8 cellular contexts compared by ENCODE assay signal in genomic region chr9:72871685-72872084, GRCh38.
DNase-seq lines count a peak whose midpoint lies in the region; ATAC-seq and TF ChIP-seq lines count a peak whose summit lies in the region.

No MANE protein-coding gene starts in this region.

- H3K18ac ChIP-seq in mesenchymal stem cell (ENCODE audit: low read depth in 1 of 2, low read length in 2 of 2) = no peak overlapping the region

- no peak overlapping the region for H3K4ac ChIP-seq in mesenchymal stem cell (ENCODE audit: low read depth in 1 of 2, low read length in 2 of 2)

- H3K4me1 ChIP-seq in breast epithelium = no peaks in the 10 kb centered on the region
- H3K4me1 ChIP-seq in mesenchymal stem cell (ENCODE audit: control insufficient read depth, insufficient read depth, low read depth, low read length) = no peaks in the 10 kb centered on the region
- peaks cover 0 to 5% of the 10 kb centered on the region in 2 donors for H3K4me1 ChIP-seq in uterus

- intact Hi-C loops in breast epithelium (cut with DNase I; ENCODE audit: low total_unique reads) = no loop called here
- intact Hi-C loops in uterus (cut with DNase I; ENCODE audit: low total_unique reads) = no loop called here

- peaks cover 7% of the 10 kb centered on the region for H3K27me3 Mint-ChIP-seq in nephron progenitor cell (ENCODE audit: low read depth, poor library complexity)

- ATAC-seq in GM21737 (IDR thresholded peaks at IDR 0.05; ENCODE audit: unreplicated experiment) = no peak

- no peak overlapping the region for H2BK15ac ChIP-seq in mesenchymal stem cell (ENCODE audit: low read depth, poor library complexity, severe bottlenecking)

- H3K4me3 Mint-ChIP-seq in nephron progenitor cell = no peak overlapping the region

- no peak overlapping the region for H2BK120ac ChIP-seq in mesenchymal stem cell (ENCODE audit: low read depth, low read length)

- no peak overlapping the region for H3K4me2 ChIP-seq in mesenchymal stem cell (ENCODE audit: low read length, poor library complexity, severe bottlenecking)

- TF ChIP-seq CTCF in AG10803 (conservative IDR thresholded peaks at IDR 0.05; ENCODE audit: low read length) (peak; percentile 61), breast epithelium (IDR thresholded peaks at IDR 0.05) (peak; percentile 39 to 47 (median 42)), GM10248 (IDR thresholded peaks at IDR 0.05; ENCODE audit: control extremely low read depth, extremely low read depth, low read depth, missing control alignments) (no peak), uterus (IDR thresholded peaks at IDR 0.05) (peak in 2 of 4 experiments; percentile 34 to 51), nephron progenitor cell (IDR thresholded peaks at IDR 0.05) (no peak)

- H3K14ac ChIP-seq in mesenchymal stem cell (ENCODE audit: low read length in 2 of 2) = no peak overlapping the region

- H4K91ac ChIP-seq in mesenchymal stem cell (ENCODE audit: low read length) = no peak overlapping the region

- no peak for TF ChIP-seq POLR2A in breast epithelium (IDR thresholded peaks at IDR 0.05)
- no peak for TF ChIP-seq POLR2A in uterus (IDR thresholded peaks at IDR 0.05)

- in situ Hi-C loops in KBM-7 (cut with MboI; ENCODE audit: low pct_unique_long_range_greater_than_20kb, low sequenced_read_pairs) = no loop called here

- no peaks in the 10 kb centered on the region for H3K36me3 ChIP-seq in breast epithelium
- no peaks in the 10 kb centered on the region for H3K36me3 ChIP-seq in mesenchymal stem cell (ENCODE audit: control insufficient read depth in 1 of 2, insufficient read depth in 2 of 2, low read depth in 1 of 2, low read length in 2 of 2)
- no peaks in the 10 kb centered on the region for H3K36me3 ChIP-seq in uterus

- no peak overlapping the region for H3K27ac Mint-ChIP-seq in nephron progenitor cell

- POLR2A ChIA-PET in GM10248 (lab: Yijun Ruan, JAX) = no interaction called here

- H3K4me1 Mint-ChIP-seq in nephron progenitor cell = peaks cover 10% of the 10 kb centered on the region

- H3K9ac ChIP-seq in mesenchymal stem cell (ENCODE audit: low read length) = peak overlapping the region; percentile 51

- H2AK5ac ChIP-seq in mesenchymal stem cell (ENCODE audit: low read length, severe bottlenecking) = no peak overlapping the region

- H4K8ac ChIP-seq in mesenchymal stem cell (ENCODE audit: low read length) = no peak overlapping the region

- no peaks in the 10 kb centered on the region for H3K9me3 ChIP-seq in breast epithelium
- H3K9me3 ChIP-seq in mesenchymal stem cell (ENCODE audit: control insufficient read depth, low read length) = no peaks in the 10 kb centered on the region
- H3K9me3 ChIP-seq in uterus = no peaks in the 10 kb centered on the region

- peak; percentile 24 for DNase-seq in AG10803 (ENCODE audit: low read depth)
- peak; percentile 2 for DNase-seq in KBM-7
- no peak for DNase-seq in breast epithelium (ENCODE audit: low spot score in 2 of 2)
- peak; percentile 18 for DNase-seq in mesenchymal stem cell
- no peak for DNase-seq in GM10248 (ENCODE audit: extremely low spot score)
- DNase-seq in uterus = no peak
- no peak for DNase-seq in nephron progenitor cell

- H2BK5ac ChIP-seq in mesenchymal stem cell (ENCODE audit: low read depth, low read length, poor library complexity, severe bottlenecking) = no peak overlapping the region

- CTCF ChIA-PET in GM10248 (lab: Yijun Ruan, JAX) = interaction anchor here (0.6 to 2.3 kb wide), 12 partner anchors 13 to 591 kb away, joined by 3 to 11 read pairs (median 4); no protein-coding TSS in a partner anchor

- H3K23ac ChIP-seq in mesenchymal stem cell (ENCODE audit: low read length in 2 of 2) = no peak overlapping the region

- H3K9me3 Mint-ChIP-seq in nephron progenitor cell = peaks cover 13% of the 10 kb centered on the region

- H3K79me1 ChIP-seq in mesenchymal stem cell (replicated peaks; ENCODE audit: low read length, poor library complexity, severe bottlenecking) = no peaks in the 10 kb centered on the region

- H3K4me3 ChIP-seq in AG10803 (ENCODE audit: low read length) (no peak overlapping the region), breast epithelium (no peak overlapping the region), mesenchymal stem cell (ENCODE audit: insufficient read depth in 1 of 2, low read depth in 1 of 2, low read length in 2 of 2) (peak overlapping the region in 1 of 2 experiments; percentile 31), uterus (no peak overlapping the region)

- H3K27me3 ChIP-seq in breast epithelium (no peaks in the 10 kb centered on the region), mesenchymal stem cell (ENCODE audit: control insufficient read depth in 1 of 2, insufficient read depth in 1 of 2, low read length in 2 of 2) (no peaks in the 10 kb centered on the region), uterus (no peaks in the 10 kb centered on the region)

- H2AFZ ChIP-seq in mesenchymal stem cell (ENCODE audit: low read depth, low read length) = no peak overlapping the region

- H3K27ac ChIP-seq in breast epithelium (no peak overlapping the region), mesenchymal stem cell (ENCODE audit: low read length, poor library complexity, severe bottlenecking) (no peak overlapping the region), uterus (no peak overlapping the region)

- 59% methylated on average over 3 of the region's 3 CpGs for WGBS in mesenchymal stem cell

- H3K36me3 Mint-ChIP-seq in nephron progenitor cell (ENCODE audit: low read depth) = no peaks in the 10 kb centered on the region

- no peak overlapping the region for H2BK12ac ChIP-seq in mesenchymal stem cell (ENCODE audit: low read length in 2 of 2)

Comparison
In these comparisons a context has a peak if more than half of its experiments do, and no peak if none do; other contexts are left out.
1. DNase-seq: peak in AG10803 (single experiment), KBM-7 (single experiment) and mesenchymal stem cell (single experiment); none in breast epithelium (0 of 2), GM10248 (single experiment), uterus (0 of 2) and nephron progenitor cell (single experiment).
2. CTCF ChIP-seq: peak in AG10803 (single experiment) and breast epithelium (3 of 3); none in GM10248 (single experiment) and nephron progenitor cell (single experiment).